Comparison of ENCODE assay signal across 19 cellular contexts in the genomic region with DNA sequence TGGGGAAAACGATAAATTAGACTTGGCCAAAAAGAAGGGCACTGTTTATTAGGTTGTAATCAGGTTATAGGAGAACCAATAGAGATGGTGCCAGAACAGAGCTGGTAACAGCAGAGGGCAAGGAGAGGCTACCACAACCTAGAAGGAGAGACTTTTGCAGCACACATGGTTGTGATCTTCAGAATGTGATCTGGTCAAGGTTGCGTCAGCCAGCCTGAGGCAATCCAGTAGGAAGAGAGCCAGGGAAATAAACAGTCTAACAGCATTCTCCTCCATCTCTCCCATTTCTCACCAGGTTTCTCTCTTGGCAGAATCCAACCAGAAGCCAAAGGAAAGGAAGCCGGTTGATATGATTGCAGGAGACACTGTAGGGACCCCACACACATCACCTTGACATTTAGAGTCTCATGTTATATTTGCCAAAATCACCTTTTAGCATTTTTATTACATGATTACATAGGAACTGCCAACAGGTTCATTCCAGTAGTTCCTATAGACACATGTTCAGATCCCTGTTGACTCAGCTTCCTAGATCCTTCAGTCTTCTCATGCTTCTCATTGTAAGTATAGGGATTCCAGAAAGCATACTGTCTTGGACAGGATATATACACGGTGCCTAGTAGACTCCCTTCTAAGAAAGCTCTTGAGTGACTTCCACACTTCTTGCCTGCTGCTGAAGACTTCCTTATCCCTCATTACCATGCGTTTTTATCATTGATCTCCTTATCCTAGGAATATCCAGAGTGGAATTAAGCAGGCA. TPM values are rescaled to one million over a fixed set of nuclear protein-coding genes. Genes with fewer than 3 reads are reported as not detected.
DNase-seq lines count a peak whose midpoint lies in the region; ATAC-seq and TF ChIP-seq lines count a peak whose summit lies in the region.
"Had no signal": no experiment of that assay in that cellular context is flagged by ENCODE, and none has a peak within 500 bp of the region (broad histone marks: within the 10 kb centered on the region; RNA-seq: fewer than 3 reads in every experiment).

No MANE protein-coding gene starts in this region.

- intact Hi-C loops in adrenal gland (cut with DNase I): no loop called here

- no peaks in the 10 kb centered on the region for H3K27me3 ChIP-seq in GM23248 (replicated peaks; ENCODE audit: insufficient read depth)
- H3K27me3 ChIP-seq in adrenal gland: no peaks in the 10 kb centered on the region
- H3K27me3 ChIP-seq: sigmoid colon had no signal

- peak overlapping the region; percentile 22 for H3K4me2 ChIP-seq in GM23248 (ENCODE audit: unreplicated experiment)

- H3K9ac ChIP-seq in GM23248: 0 out of 2 replicates have a peak overlapping the region, but pooled peaks have one; percentile 3

- peak overlapping the region; percentile 10; the same call in 1 of the 2 replicates for H2AFZ ChIP-seq in GM23248

- H3K4me3 Mint-ChIP-seq in nephron progenitor cell: no peak overlapping the region
- H3K4me3 Mint-ChIP-seq: CD4-positive, alpha-beta T cell had no signal

- no peaks in the 10 kb centered on the region for H3K4me1 Mint-ChIP-seq in nephron progenitor cell

- H3K4me3 ChIP-seq in GM23248: no peak overlapping the region
- no peak overlapping the region for H3K4me3 ChIP-seq in adrenal gland
- H3K4me3 ChIP-seq in fibroblast of the aortic adventitia (ENCODE audit: low read depth, low read length): no peak overlapping the region
- H3K4me3 ChIP-seq in skeletal muscle cell (ENCODE audit: low read depth, low read length): no peak overlapping the region
- H3K4me3 ChIP-seq: GM12878, sigmoid colon, thoracic aorta had no signal

- H3K79me2 ChIP-seq in GM23248 (ENCODE audit: insufficient read depth): no peaks in the 10 kb centered on the region

- DNase-seq in GM23248 (peak; percentile 88), adrenal gland (peak in 5 of 7 donors; percentile 11 to 60 (median 19)), fibroblast of the aortic adventitia (ENCODE audit: low read depth) (peak; percentile 86), skeletal muscle cell (ENCODE audit: low read depth) (peak; percentile 57), GM13976 (ENCODE audit: low spot score) (no peak), nephron progenitor cell (no peak), 8988T (no peak)
- DNase-seq: activated CD8-positive, alpha-beta memory T cell treated with anti-CD3 and anti-CD28 coated beads, Interleukin-2, amount 50 U/mL, for 48 hours; activated naive CD4-positive, alpha-beta T cell; CD4-positive, alpha-beta T cell; DMS79 treated with DMSO at 0.1 percent for 48 hours; KG1; sigmoid colon; stimulated activated CD4-positive, alpha-beta T cell treated with anti-CD3 and anti-CD28 coated beads, Interleukin-4, amount 100 ng/mL, for 24 hours; T-helper 9 cell had no signal

- 58% methylated on average over 5 of the region's 5 CpGs for WGBS in GM23248 (ENCODE audit: low coverage in 1 of 2, low lambda C conversion rate in 2 of 2, missing lambda C conversion rate in 2 of 2), 2 experiments
- 69 to 79% (median 75%) methylated on average over 5 of the region's 5 CpGs for WGBS in adrenal gland, 4 donors

- no peaks in the 10 kb centered on the region for H3K27me3 Mint-ChIP-seq in nephron progenitor cell (ENCODE audit: low read depth, poor library complexity)

- H3K27ac ChIP-seq in GM23248: peak overlapping the region; percentile 70
- no peak overlapping the region for H3K27ac ChIP-seq in adrenal gland
- H3K27ac ChIP-seq: HL-60, sigmoid colon, thoracic aorta had no signal

- no peak for ATAC-seq in GM21390 (IDR thresholded peaks at IDR 0.05; ENCODE audit: unreplicated experiment)
- ATAC-seq: GM12878 had no signal

- H3K36me3 ChIP-seq in GM23248 (ENCODE audit: low read depth): no peaks in the 10 kb centered on the region
- H3K36me3 ChIP-seq in adrenal gland (replicated peaks in 1 of 2): no peaks in the 10 kb centered on the region
- H3K36me3 ChIP-seq: sigmoid colon, thoracic aorta had no signal

- no peaks in the 10 kb centered on the region for H4K20me1 ChIP-seq in GM23248 (ENCODE audit: insufficient read depth)

- H3K27ac Mint-ChIP-seq in nephron progenitor cell: no peak overlapping the region
- H3K27ac Mint-ChIP-seq: CD4-positive, alpha-beta T cell had no signal

- H3K9me3 ChIP-seq in GM23248 (ENCODE audit: low read depth): no peaks in the 10 kb centered on the region
- H3K9me3 ChIP-seq in adrenal gland (replicated peaks in 1 of 3): no peaks in the 10 kb centered on the region
- H3K9me3 ChIP-seq: sigmoid colon, thoracic aorta had no signal

- no peaks in the 10 kb centered on the region for H3K9me2 ChIP-seq in GM23248 (ENCODE audit: insufficient read depth)

- no peaks in the 10 kb centered on the region for H3K36me3 Mint-ChIP-seq in nephron progenitor cell (ENCODE audit: low read depth)

- H3K4me1 ChIP-seq in GM23248 (ENCODE audit: insufficient read depth) (peaks cover 20% of the 10 kb centered on the region), adrenal gland (replicated peaks in 1 of 2) (no peaks in the 10 kb centered on the region)
- H3K4me1 ChIP-seq: sigmoid colon had no signal

- H3F3A ChIP-seq in GM23248 (ENCODE audit: insufficient read depth): peaks cover 25% of the 10 kb centered on the region

- in situ Hi-C loops in GM23248 (cut with MboI) (no loop called here), GM13976 (cut with MboI; ENCODE audit: low sequenced_read_pairs, unreplicated experiment) (no loop called here)

- peaks cover 12% of the 10 kb centered on the region for H3K9me3 Mint-ChIP-seq in nephron progenitor cell
- H3K9me3 Mint-ChIP-seq: CD4-positive, alpha-beta T cell had no signal

- TF ChIP-seq CTCF in adrenal gland (IDR thresholded peaks at IDR 0.05): no peak
- TF ChIP-seq CTCF in fibroblast of the aortic adventitia (IDR thresholded peaks at IDR 0.05; ENCODE audit: insufficient read depth, low read length): no peak
- TF ChIP-seq CTCF in GM13976 (IDR thresholded peaks at IDR 0.05; ENCODE audit: borderline replicate concordance, control extremely low read depth, extremely low read depth, insufficient read depth, missing control alignments): no peak
- TF ChIP-seq CTCF in nephron progenitor cell (IDR thresholded peaks at IDR 0.05): no peak

- TF ChIP-seq POLR2A in adrenal gland (IDR thresholded peaks at IDR 0.05): no peak

RNA-seq across cellular contexts. Expression of a gene that starts 17.6 kb away (rescaled TPM):
- 103 and 128 TPM in 2 replicates for total RNA-seq in GM23248 (2014; rRNA removed; shearing (Covaris generic))
- polyA plus RNA-seq in GM23248 (2016; fragmentation: Nextera tagmentation; extraction: Ambion mirVana): 78.3 and 116 TPM in 2 replicates
- total RNA-seq in adrenal gland: 10 to 100 TPM; 30.6 to 66.1 (median 49.8) TPM
- 10 to 100 TPM; 16.7 to 68.8 (median 20.8) TPM for polyA plus RNA-seq in adrenal gland
- total RNA-seq in fibroblast of the aortic adventitia (ENCODE audit: low replicate concordance): 40.7 and 117 TPM in 2 replicates

Comparison
In these comparisons a context has a peak if more than half of its experiments do, and no peak if none do; other contexts are left out.
1. DNase-seq: peak in GM23248 (single experiment), adrenal gland (5 of 7), fibroblast of the aortic adventitia (single experiment) and skeletal muscle cell (single experiment); none in GM13976 (single experiment), nephron progenitor cell (single experiment) and 8988T (single experiment).